ENCODE assay signal across 26 cellular contexts in the genomic region with DNA sequence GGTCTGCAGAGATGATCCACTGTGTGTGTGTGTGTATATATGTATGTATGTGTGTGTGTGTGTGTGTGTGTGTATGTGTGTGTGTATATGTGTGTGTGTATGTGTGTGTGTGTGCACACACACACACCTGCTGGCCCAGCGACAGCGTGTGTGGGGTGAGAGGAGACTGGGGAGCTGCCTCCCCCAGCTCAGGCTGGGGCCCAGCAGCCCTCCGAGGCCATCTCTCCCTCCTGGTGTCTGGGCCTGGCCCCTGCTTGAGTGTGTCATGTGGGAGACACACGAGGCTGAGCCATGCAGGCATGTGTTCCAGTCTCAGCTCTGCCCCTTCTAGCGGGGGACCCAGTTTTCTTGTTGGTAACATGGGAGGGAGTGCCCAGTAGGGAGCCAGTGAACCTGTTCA. TPM values are rescaled to one million over a fixed set of nuclear protein-coding genes. Genes with fewer than 3 reads are reported as not detected.
"Had no signal": no experiment of that assay in that cellular context is flagged by ENCODE, and none has a peak within 500 bp of the region (broad histone marks: within the 10 kb centered on the region; RNA-seq: fewer than 3 reads in every experiment).

No MANE protein-coding gene starts in this region.

- H3K27ac ChIP-seq: uterus, VCaP had no signal

- ATAC-seq: activated CD8-positive, alpha-beta T cell treated with anti-CD3 and anti-CD28 coated beads, Interleukin-2, amount 10 ng/mL, durations not matched to agents 7 days and 5 days; activated naive CD8-positive, alpha-beta T cell treated with anti-CD3 and anti-CD28 coated beads, Interleukin-2, amount 50 U/mL, for 24 hours; heart left ventricle; sciatic nerve; stimulated activated naive B cell treated with anti-CD40 and anti-IgM and Interleukin-4, amounts not matched to agents 10 μg/mL and 1 μg/mL and 100 μg/mL, for 72 hours had no signal

- H3K36me3 ChIP-seq: heart left ventricle, transverse colon, uterus had no signal

- H3K4me3 ChIP-seq: heart left ventricle, mucosa of descending colon, smooth muscle cell, transverse colon, uterus had no signal

- H3K9me3 Mint-ChIP-seq: activated naive CD8-positive, alpha-beta T cell treated with anti-CD3 and anti-CD28 coated beads, Interleukin-2, amount 50 U/mL, for 24 hours; activated T-helper 1 cell treated with anti-CD3 and anti-CD28 coated beads, Interleukin-12 subunit alpha, Interleukin-12 subunit beta, Interleukin-2, Interleukin-4 antibody, amounts not matched to agents 30 ng/mL and 10 ng/mL and 1 ng/mL, durations not matched to agents 14 hours and 24 hours and 36 hours; stimulated activated naive B cell treated with anti-CD40 and anti-IgM and Interleukin-4, amounts not matched to agents 10 μg/mL and 1 μg/mL and 100 μg/mL, for 72 hours had no signal

- H3K4me3 Mint-ChIP-seq: activated CD8-positive, alpha-beta T cell treated with anti-CD3 and anti-CD28 coated beads, Interleukin-2, amount 10 ng/mL, durations not matched to agents 7 days and 5 days; activated naive CD8-positive, alpha-beta T cell treated with anti-CD3 and anti-CD28 coated beads, Interleukin-2, amount 50 U/mL, for 24 hours; activated T-helper 1 cell treated with anti-CD3 and anti-CD28 coated beads, Interleukin-12 subunit alpha, Interleukin-12 subunit beta, Interleukin-2, Interleukin-4 antibody, amounts not matched to agents 30 ng/mL and 10 ng/mL and 1 ng/mL, durations not matched to agents 14 hours and 24 hours and 36 hours; stimulated activated naive B cell treated with anti-CD40 and anti-IgM and Interleukin-4, amounts not matched to agents 10 μg/mL and 1 μg/mL and 100 μg/mL, for 72 hours had no signal

- H3K9me3 ChIP-seq: heart left ventricle, mucosa of descending colon, transverse colon, uterus had no signal

- H3K27me3 Mint-ChIP-seq: activated naive CD8-positive, alpha-beta T cell treated with anti-CD3 and anti-CD28 coated beads, Interleukin-2, amount 50 U/mL, for 24 hours had no signal

- H3K4me2 ChIP-seq: smooth muscle cell had no signal

- DNase-seq: activated CD4-positive, alpha-beta T cell treated with anti-CD3 and anti-CD28 coated beads, Interleukin-2, amount 50 U/mL, for 1 hour; activated CD4-positive, CD25-positive, alpha-beta regulatory T cell treated with anti-CD3 and anti-CD28 coated beads, Interleukin-2, amount 50 U/mL, for 72 hours; activated CD8-positive, alpha-beta T cell treated with anti-CD3 and anti-CD28 coated beads, Interleukin-2, amount 10 ng/mL, durations not matched to agents 7 days and 5 days; activated gamma-delta T cell; activated naive CD4-positive, alpha-beta T cell treated with anti-CD3 and anti-CD28 coated beads, Interleukin-2, amount 50 U/mL, for 16 hours; activated naive CD8-positive, alpha-beta T cell treated with anti-CD3 and anti-CD28 coated beads, Interleukin-2, amount 50 U/mL, for 24 hours; cortex of kidney; heart left ventricle; mesendoderm; posterior cingulate gyrus; stimulated activated CD4-positive, alpha-beta T cell treated with anti-CD3 and anti-CD28 coated beads, Interleukin-15, amount 100 ng/mL, for 24 hours; stimulated activated naive B cell treated with anti-CD40 and anti-IgM and Interleukin-4, amounts not matched to agents 10 μg/mL and 1 μg/mL and 100 μg/mL, for 72 hours; transverse colon; uterus had no signal

- FAIRE-seq: endometrium, islet of Langerhans had no signal

- H3K27me3 ChIP-seq: heart left ventricle, transverse colon, uterus had no signal

- H3K27ac Mint-ChIP-seq: activated CD8-positive, alpha-beta T cell treated with anti-CD3 and anti-CD28 coated beads, Interleukin-2, amount 10 ng/mL, durations not matched to agents 7 days and 5 days; activated naive CD8-positive, alpha-beta T cell treated with anti-CD3 and anti-CD28 coated beads, Interleukin-2, amount 50 U/mL, for 24 hours; activated T-helper 1 cell treated with anti-CD3 and anti-CD28 coated beads, Interleukin-12 subunit alpha, Interleukin-12 subunit beta, Interleukin-2, Interleukin-4 antibody, amounts not matched to agents 30 ng/mL and 10 ng/mL and 1 ng/mL, durations not matched to agents 14 hours and 24 hours and 36 hours; stimulated activated naive B cell treated with anti-CD40 and anti-IgM and Interleukin-4, amounts not matched to agents 10 μg/mL and 1 μg/mL and 100 μg/mL, for 72 hours had no signal

- H3K36me3 Mint-ChIP-seq: stimulated activated naive B cell treated with anti-CD40 and anti-IgM and Interleukin-4, amounts not matched to agents 10 μg/mL and 1 μg/mL and 100 μg/mL, for 72 hours had no signal

RNA-seq across cellular contexts. Expression of a gene that starts 18.8 kb away (rescaled TPM):
- total RNA-seq: activated CD8-positive, alpha-beta T cell treated with anti-CD3 and anti-CD28 coated beads, Interleukin-2, amount 10 ng/mL, durations not matched to agents 7 days and 5 days; activated T-helper 1 cell treated with anti-CD3 and anti-CD28 coated beads, Interleukin-12 subunit alpha, Interleukin-12 subunit beta, Interleukin-2, Interleukin-4 antibody, amounts not matched to agents 30 ng/mL and 10 ng/mL and 1 ng/mL, durations not matched to agents 14 hours and 24 hours and 36 hours; fibroblast of villous mesenchyme; smooth muscle cell; temporal lobe had no signal
- polyA plus RNA-seq: neural cell, smooth muscle cell had no signal

RNA-seq across cellular contexts. Expression of a gene that starts 29.3 kb away (rescaled TPM):
- total RNA-seq: activated CD8-positive, alpha-beta T cell treated with anti-CD3 and anti-CD28 coated beads, Interleukin-2, amount 10 ng/mL, durations not matched to agents 7 days and 5 days; activated T-helper 1 cell treated with anti-CD3 and anti-CD28 coated beads, Interleukin-12 subunit alpha, Interleukin-12 subunit beta, Interleukin-2, Interleukin-4 antibody, amounts not matched to agents 30 ng/mL and 10 ng/mL and 1 ng/mL, durations not matched to agents 14 hours and 24 hours and 36 hours; cerebellum; epithelial cell of proximal tubule; fibroblast of villous mesenchyme; heart left ventricle; mucosa of descending colon; sciatic nerve; smooth muscle cell; temporal lobe; transverse colon; uterus had no signal
- polyA plus RNA-seq: neural cell, smooth muscle cell had no signal
